Comparison of ENCODE assay signal across 1 cellular context in the genomic region with DNA sequence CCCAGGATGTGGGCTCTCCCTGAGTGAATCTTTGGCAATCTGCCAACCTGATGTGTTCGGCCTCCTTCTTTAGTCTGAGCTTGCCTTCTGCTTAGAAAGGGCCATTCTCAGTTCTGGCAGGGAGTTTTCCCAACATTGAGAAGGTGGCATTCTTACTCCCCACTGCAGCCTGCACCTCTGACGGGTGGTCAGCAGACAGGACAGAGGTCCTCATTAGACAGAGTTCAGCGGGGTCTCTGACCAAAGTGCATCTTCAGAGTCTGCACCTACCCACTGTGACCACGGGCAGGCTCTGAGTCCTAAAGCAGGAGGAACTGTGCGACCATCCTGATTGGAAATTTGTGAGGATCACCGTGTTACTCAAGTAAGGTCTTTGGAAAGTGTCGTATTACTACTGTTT.
A peak's percentile ranks its signal among the peaks of the same experiment; 100 is the strongest.
TF ChIP-seq lines count a peak whose summit lies in the region.

No MANE protein-coding gene starts in this region.

TF ChIP-seq in K562, 482 proteins besides CTCF, POLR2A, EP300 and RAD21:
- TF ChIP-seq NFIC (IDR thresholded peaks at IDR 0.05), result peak; percentile 68
